Comparison of ENCODE assay signal across 11 cellular contexts in genomic region chr19:4084547-4084877, GRCh38. TPM values are rescaled to one million over a fixed set of nuclear protein-coding genes. Genes with fewer than 3 reads are reported as not detected.
A peak's percentile ranks its signal among the peaks of the same experiment; 100 is the strongest.
DNase-seq lines count a peak whose midpoint lies in the region; ATAC-seq and TF ChIP-seq lines count a peak whose summit lies in the region.
"Had no signal": no experiment of that assay in that cellular context is flagged by ENCODE, and none has a peak within 500 bp of the region (broad histone marks: within the 10 kb centered on the region; RNA-seq: fewer than 3 reads in every experiment).

No MANE protein-coding gene starts in this region.

- H3K36me3 Mint-ChIP-seq in activated T-cell treated with anti-CD3 and anti-CD28 coated beads, Interleukin-2, amount 50 U/mL, for 72 hours (ENCODE audit: insufficient read depth in 2 of 2) = no peaks in the 10 kb centered on the region
- peaks cover 7% of the 10 kb centered on the region for H3K36me3 Mint-ChIP-seq in activated CD8-positive, alpha-beta T cell treated with anti-CD3 and anti-CD28 coated beads for 36 hours (ENCODE audit: low read depth)
- H3K36me3 Mint-ChIP-seq in stimulated activated naive B cell treated with anti-CD40 and anti-IgM and Interleukin-4, amounts not matched to agents 10 μg/mL and 1 μg/mL and 100 μg/mL, for 72 hours = peaks cover 5 to 11% of the 10 kb centered on the region in 2 donors

- no peak for TF ChIP-seq CTCF in activated CD8-positive, alpha-beta T cell treated with anti-CD3 and anti-CD28 coated beads for 36 hours (IDR thresholded peaks at IDR 0.05)
- no peak for TF ChIP-seq CTCF in lower lobe of right lung (IDR thresholded peaks at IDR 0.05)

- H3K4me1 Mint-ChIP-seq in activated T-cell treated with anti-CD3 and anti-CD28 coated beads, Interleukin-2, amount 50 U/mL, for 72 hours (ENCODE audit: low read depth) = peaks cover 31% of the 10 kb centered on the region
- peaks cover 56% of the 10 kb centered on the region for H3K4me1 Mint-ChIP-seq in activated CD8-positive, alpha-beta T cell treated with anti-CD3 and anti-CD28 coated beads for 36 hours (ENCODE audit: low read depth)
- H3K4me1 Mint-ChIP-seq in stimulated activated naive B cell treated with anti-CD40 and anti-IgM and Interleukin-4, amounts not matched to agents 10 μg/mL and 1 μg/mL and 100 μg/mL, for 72 hours = peaks cover 7 to 42% of the 10 kb centered on the region in 2 donors

- no peak for ATAC-seq in activated T-cell treated with anti-CD3 and anti-CD28 coated beads, Interleukin-2, amount 50 U/mL, for 72 hours (replicated peaks in 1 of 2)
- ATAC-seq in activated CD8-positive, alpha-beta T cell treated with anti-CD3 and anti-CD28 coated beads for 36 hours = no peak
- ATAC-seq in lower lobe of right lung = no peak
- ATAC-seq in stimulated activated naive B cell treated with anti-CD40 and anti-IgM and Interleukin-4, amounts not matched to agents 10 μg/mL and 1 μg/mL and 100 μg/mL, for 72 hours (replicated peaks) = no peak

- peak overlapping the region; percentile 85 for H3K27ac Mint-ChIP-seq in activated T-cell treated with anti-CD3 and anti-CD28 coated beads, Interleukin-2, amount 50 U/mL, for 72 hours
- peak overlapping the region; percentile 86 for H3K27ac Mint-ChIP-seq in activated CD8-positive, alpha-beta T cell treated with anti-CD3 and anti-CD28 coated beads for 36 hours
- H3K27ac Mint-ChIP-seq in stimulated activated naive B cell treated with anti-CD40 and anti-IgM and Interleukin-4, amounts not matched to agents 10 μg/mL and 1 μg/mL and 100 μg/mL, for 72 hours = peak overlapping the region; percentile 93

- no peak overlapping the region for H3K4me3 ChIP-seq in lower lobe of right lung

- POLR2A ChIA-PET in activated CD8-positive, alpha-beta T cell treated with anti-CD3 and anti-CD28 coated beads for 36 hours (lab: Charles Lee) = no interaction called here

- H3K9me3 Mint-ChIP-seq in activated T-cell treated with anti-CD3 and anti-CD28 coated beads, Interleukin-2, amount 50 U/mL, for 72 hours = no peaks in the 10 kb centered on the region
- peaks cover 1% of the 10 kb centered on the region for H3K9me3 Mint-ChIP-seq in activated CD8-positive, alpha-beta T cell treated with anti-CD3 and anti-CD28 coated beads for 36 hours
- no peaks in the 10 kb centered on the region for H3K9me3 Mint-ChIP-seq in stimulated activated naive B cell treated with anti-CD40 and anti-IgM and Interleukin-4, amounts not matched to agents 10 μg/mL and 1 μg/mL and 100 μg/mL, for 72 hours

- peak overlapping the region; percentile 70 to 77 for H3K4me3 Mint-ChIP-seq in activated T-cell treated with anti-CD3 and anti-CD28 coated beads, Interleukin-2, amount 50 U/mL, for 72 hours
- peak overlapping the region; percentile 45 for H3K4me3 Mint-ChIP-seq in activated CD8-positive, alpha-beta T cell treated with anti-CD3 and anti-CD28 coated beads for 36 hours
- H3K4me3 Mint-ChIP-seq in stimulated activated naive B cell treated with anti-CD40 and anti-IgM and Interleukin-4, amounts not matched to agents 10 μg/mL and 1 μg/mL and 100 μg/mL, for 72 hours = peak overlapping the region; percentile 75 to 80

- peaks cover 32% of the 10 kb centered on the region for H3K4me1 ChIP-seq in lower lobe of right lung
- H3K4me1 ChIP-seq: uterus had no signal

- H3K27ac ChIP-seq in lower lobe of right lung = peak overlapping the region; percentile 72

- H3K27me3 ChIP-seq in lower lobe of right lung (ENCODE audit: low read depth) = no peaks in the 10 kb centered on the region
- H3K27me3 ChIP-seq: uterus had no signal

- no peaks in the 10 kb centered on the region for H3K9me3 ChIP-seq in lower lobe of right lung
- H3K9me3 ChIP-seq: uterus had no signal

- H3K36me3 ChIP-seq in lower lobe of right lung = peaks cover 2% of the 10 kb centered on the region
- H3K36me3 ChIP-seq: uterus had no signal

- no peaks in the 10 kb centered on the region for H3K27me3 Mint-ChIP-seq in activated T-cell treated with anti-CD3 and anti-CD28 coated beads, Interleukin-2, amount 50 U/mL, for 72 hours (ENCODE audit: low read depth)
- H3K27me3 Mint-ChIP-seq in activated CD8-positive, alpha-beta T cell treated with anti-CD3 and anti-CD28 coated beads for 36 hours = no peaks in the 10 kb centered on the region
- H3K27me3 Mint-ChIP-seq in stimulated activated naive B cell treated with anti-CD40 and anti-IgM and Interleukin-4, amounts not matched to agents 10 μg/mL and 1 μg/mL and 100 μg/mL, for 72 hours = no peaks in the 10 kb centered on the region

- CTCF ChIA-PET in activated CD8-positive, alpha-beta T cell treated with anti-CD3 and anti-CD28 coated beads for 36 hours (lab: Charles Lee) = interaction anchor here (0.6 kb wide), 1 partner anchor 17 kb away, joined by 3 read pairs; no protein-coding TSS in a partner anchor

- no peak for DNase-seq in activated T-cell treated with anti-CD3 and anti-CD28 coated beads, Interleukin-2, amount 50 U/mL, for 72 hours
- DNase-seq in activated T-cell treated with anti-CD3 and anti-CD28 coated beads, Interleukin-2, amount 50 U/mL, for 1 hour = no peak
- no peak for DNase-seq in activated CD8-positive, alpha-beta T cell treated with anti-CD3 and anti-CD28 coated beads for 36 hours
- DNase-seq in lower lobe of right lung (no peak), cortex of kidney (lab: John Stamatoyannopoulos, UW) (no peak), NCI-H187 treated with DMSO at 0.1 percent for 48 hours (lab: John Stamatoyannopoulos, UW) (no peak)
- no peak for DNase-seq in stimulated activated naive B cell treated with anti-CD40 and anti-IgM and Interleukin-4, amounts not matched to agents 10 μg/mL and 1 μg/mL and 100 μg/mL, for 72 hours
- no peak for DNase-seq in stimulated activated naive CD4-positive, alpha-beta T cell (lab: John Stamatoyannopoulos, UW)
- DNase-seq: activated CD8-positive, alpha-beta memory T cell treated with anti-CD3 and anti-CD28 coated beads, Interleukin-2, amount 50 U/mL, for 48 hours; NCI-H2171 treated with DMSO at 0.1 percent for 48 hours; uterus had no signal

- intact Hi-C loops in activated CD8-positive, alpha-beta T cell treated with anti-CD3 and anti-CD28 coated beads for 36 hours (cut with micrococcal nuclease) = no loop called here
- intact Hi-C loops in lower lobe of right lung (cut with DNase I) = no loop called here

RNA-seq across cellular contexts. Expression of gene ZBTB7A, which starts 17.8 kb away (rescaled TPM):
- total RNA-seq in activated T-cell treated with anti-CD3 and anti-CD28 coated beads, Interleukin-2, amount 50 U/mL, for 72 hours = 10 to 100 TPM; 29.9 to 39.6 TPM
- total RNA-seq in activated CD8-positive, alpha-beta T cell treated with anti-CD3 and anti-CD28 coated beads for 36 hours = 10 to 100 TPM; 46.6 TPM
- 51.9 TPM for total RNA-seq in lower lobe of right lung

RNA-seq across cellular contexts. Expression of gene MAP2K2, which starts 39.4 kb away (rescaled TPM):
- total RNA-seq in activated T-cell treated with anti-CD3 and anti-CD28 coated beads, Interleukin-2, amount 50 U/mL, for 72 hours = 100 to 1,000 TPM; 144 to 157 TPM
- total RNA-seq in activated CD8-positive, alpha-beta T cell treated with anti-CD3 and anti-CD28 coated beads for 36 hours = 100 to 1,000 TPM; 141 to 145 TPM
- total RNA-seq in lower lobe of right lung = 125 TPM
